Comparison of ENCODE assay signal across 1 cellular context in the genomic region with DNA sequence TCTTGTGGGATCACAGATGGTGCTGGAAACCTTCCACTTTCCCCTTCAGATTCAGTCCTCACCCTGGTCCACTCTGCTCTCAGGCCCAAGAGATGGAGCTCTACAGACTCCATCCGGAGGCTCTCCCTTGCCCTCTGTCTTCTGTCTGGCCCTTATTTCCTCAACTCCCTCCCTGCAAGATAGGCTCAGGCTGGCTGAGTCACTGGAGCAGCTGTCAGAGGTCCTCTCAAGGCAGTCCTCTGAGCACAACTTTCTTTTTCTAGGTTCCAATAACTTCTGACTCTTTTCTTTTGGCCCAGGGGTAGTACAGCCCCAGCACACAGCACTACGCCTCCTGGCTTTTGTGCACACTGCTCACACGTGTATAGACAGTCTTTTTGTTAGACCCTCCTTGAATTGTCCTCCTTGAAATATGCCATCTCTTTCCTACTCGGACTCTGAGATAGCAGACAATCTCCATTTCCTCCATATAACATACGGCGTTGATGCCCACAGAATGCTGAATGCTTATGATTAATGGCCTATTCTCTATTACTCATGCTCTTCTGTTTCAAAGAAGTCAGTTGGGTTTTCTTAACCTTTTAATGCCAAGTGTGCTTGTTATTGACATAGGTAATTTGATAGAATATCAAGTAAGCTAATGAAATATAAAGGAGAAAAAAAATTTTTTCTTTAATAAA.
TF ChIP-seq lines count a peak whose summit lies in the region.

No MANE protein-coding gene starts in this region.

TF ChIP-seq in GM23338, 12 proteins besides CTCF, POLR2A, EP300 and RAD21 (continued from another document):
- TF ChIP-seq, protein P1, sequence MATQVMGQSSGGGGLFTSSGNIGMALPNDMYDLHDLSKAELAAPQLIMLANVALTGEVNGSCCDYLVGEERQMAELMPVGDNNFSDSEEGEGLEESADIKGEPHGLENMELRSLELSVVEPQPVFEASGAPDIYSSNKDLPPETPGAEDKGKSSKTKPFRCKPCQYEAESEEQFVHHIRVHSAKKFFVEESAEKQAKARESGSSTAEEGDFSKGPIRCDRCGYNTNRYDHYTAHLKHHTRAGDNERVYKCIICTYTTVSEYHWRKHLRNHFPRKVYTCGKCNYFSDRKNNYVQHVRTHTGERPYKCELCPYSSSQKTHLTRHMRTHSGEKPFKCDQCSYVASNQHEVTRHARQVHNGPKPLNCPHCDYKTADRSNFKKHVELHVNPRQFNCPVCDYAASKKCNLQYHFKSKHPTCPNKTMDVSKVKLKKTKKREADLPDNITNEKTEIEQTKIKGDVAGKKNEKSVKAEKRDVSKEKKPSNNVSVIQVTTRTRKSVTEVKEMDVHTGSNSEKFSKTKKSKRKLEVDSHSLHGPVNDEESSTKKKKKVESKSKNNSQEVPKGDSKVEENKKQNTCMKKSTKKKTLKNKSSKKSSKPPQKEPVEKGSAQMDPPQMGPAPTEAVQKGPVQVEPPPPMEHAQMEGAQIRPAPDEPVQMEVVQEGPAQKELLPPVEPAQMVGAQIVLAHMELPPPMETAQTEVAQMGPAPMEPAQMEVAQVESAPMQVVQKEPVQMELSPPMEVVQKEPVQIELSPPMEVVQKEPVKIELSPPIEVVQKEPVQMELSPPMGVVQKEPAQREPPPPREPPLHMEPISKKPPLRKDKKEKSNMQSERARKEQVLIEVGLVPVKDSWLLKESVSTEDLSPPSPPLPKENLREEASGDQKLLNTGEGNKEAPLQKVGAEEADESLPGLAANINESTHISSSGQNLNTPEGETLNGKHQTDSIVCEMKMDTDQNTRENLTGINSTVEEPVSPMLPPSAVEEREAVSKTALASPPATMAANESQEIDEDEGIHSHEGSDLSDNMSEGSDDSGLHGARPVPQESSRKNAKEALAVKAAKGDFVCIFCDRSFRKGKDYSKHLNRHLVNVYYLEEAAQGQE (IDR thresholded peaks at IDR 0.05; ENCODE audit: unreplicated experiment): no peak
